Comparison of ENCODE assay signal across 36 cellular contexts in the genomic region with DNA sequence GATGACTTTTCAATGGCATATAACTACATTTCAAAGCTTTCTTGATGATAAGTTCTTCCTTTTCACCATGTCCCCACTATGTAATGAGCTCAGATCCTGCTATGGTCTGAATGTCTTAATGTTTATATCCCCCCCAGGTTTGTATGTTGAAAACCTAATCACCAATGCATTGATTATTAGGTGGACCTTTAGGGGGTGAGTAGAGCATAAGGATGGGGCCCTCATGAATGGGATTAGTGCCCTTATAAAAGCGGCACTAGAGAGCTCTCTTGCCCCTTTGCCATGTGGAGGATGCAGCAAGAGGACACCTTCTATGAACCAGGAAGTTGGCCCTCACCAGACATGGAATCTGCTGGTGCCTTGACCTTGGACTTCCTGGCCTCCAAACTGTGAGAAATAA.
"Had no signal": no experiment of that assay in that cellular context is flagged by ENCODE, and none has a peak within 500 bp of the region (broad histone marks: within the 10 kb centered on the region; RNA-seq: fewer than 3 reads in every experiment).

No MANE protein-coding gene starts in this region.

- DNase-seq: Karpas-422, Kasumi-1, KG1, MG63, MM.1S, MV-4-11, NCI-H1048, NCI-H1092, NCI-H1092 treated with DMSO at 0.1 percent for 48 hours, NCI-H1105, NCI-H1105 treated with DMSO at 0.1 percent for 48 hours, NCI-H1417, NCI-H1417 treated with DMSO at 0.1 percent for 48 hours, NCI-H1436, NCI-H1436 treated with DMSO at 0.1 percent for 48 hours, NCI-H146, NCI-H1694, NCI-H1694 treated with DMSO at 0.1 percent for 48 hours, NCI-H187, NCI-H187 treated with DMSO at 0.1 percent for 48 hours, NCI-H1930, NCI-H2029, NCI-H2029 treated with DMSO at 0.1 percent for 48 hours, NCI-H2081, NCI-H2081 treated with DMSO at 0.1 percent for 48 hours, NCI-H2107, NCI-H2171, NCI-H2171 treated with DMSO at 0.1 percent for 48 hours, NCI-H2227 treated with DMSO at 0.1 percent for 48 hours, NCI-H226, NCI-H345, NCI-H446, NCI-H446 treated with DMSO at 0.1 percent for 48 hours, NCI-H510A, NCI-H510A treated with DMSO at 0.1 percent for 48 hours had no signal

- H3K27me3 ChIP-seq: MG63 had no signal

- H3K4me3 ChIP-seq: MG63 had no signal

- H3K4me2 ChIP-seq: KMS-11 had no signal

- H3K9ac ChIP-seq: KMS-11 had no signal

- H3K27ac ChIP-seq: KMS-11 had no signal
